Comparison of ENCODE assay signal across 1 cellular context in genomic region chr1:173473599-173474011, GRCh38.
TF ChIP-seq lines count a peak whose summit lies in the region.

No MANE protein-coding gene starts in this region.

TF ChIP-seq in K562, 482 proteins besides CTCF, POLR2A, EP300 and RAD21 (continued from another document):
- TF ChIP-seq RERE (CRISPR knock-in tag; IDR thresholded peaks at IDR 0.05; ENCODE audit: borderline replicate concordance) (no peak), FOSL1 (tag; conservative IDR thresholded peaks at IDR 0.05) (peak; percentile 76), JUND (IDR thresholded peaks at IDR 0.05; ENCODE audit: borderline replicate concordance, low read depth, low read length) (peak; percentile 43; the same call in 1 of the 2 replicates), JUND (tag; IDR thresholded peaks at IDR 0.05; ENCODE audit: borderline replicate concordance, low read depth, low read length) (no peak), CTBP1 (IDR thresholded peaks at IDR 0.05; ENCODE audit: borderline replicate concordance) (no peak), ATF3 (IDR thresholded peaks at IDR 0.05) (peak; percentile 37; the same call in 1 of the 2 replicates), ATF3 (CRISPR knock-in tag; conservative IDR thresholded peaks at IDR 0.05) (no peak)
